ENCODE assay signal across 8 cellular contexts in the genomic region with DNA sequence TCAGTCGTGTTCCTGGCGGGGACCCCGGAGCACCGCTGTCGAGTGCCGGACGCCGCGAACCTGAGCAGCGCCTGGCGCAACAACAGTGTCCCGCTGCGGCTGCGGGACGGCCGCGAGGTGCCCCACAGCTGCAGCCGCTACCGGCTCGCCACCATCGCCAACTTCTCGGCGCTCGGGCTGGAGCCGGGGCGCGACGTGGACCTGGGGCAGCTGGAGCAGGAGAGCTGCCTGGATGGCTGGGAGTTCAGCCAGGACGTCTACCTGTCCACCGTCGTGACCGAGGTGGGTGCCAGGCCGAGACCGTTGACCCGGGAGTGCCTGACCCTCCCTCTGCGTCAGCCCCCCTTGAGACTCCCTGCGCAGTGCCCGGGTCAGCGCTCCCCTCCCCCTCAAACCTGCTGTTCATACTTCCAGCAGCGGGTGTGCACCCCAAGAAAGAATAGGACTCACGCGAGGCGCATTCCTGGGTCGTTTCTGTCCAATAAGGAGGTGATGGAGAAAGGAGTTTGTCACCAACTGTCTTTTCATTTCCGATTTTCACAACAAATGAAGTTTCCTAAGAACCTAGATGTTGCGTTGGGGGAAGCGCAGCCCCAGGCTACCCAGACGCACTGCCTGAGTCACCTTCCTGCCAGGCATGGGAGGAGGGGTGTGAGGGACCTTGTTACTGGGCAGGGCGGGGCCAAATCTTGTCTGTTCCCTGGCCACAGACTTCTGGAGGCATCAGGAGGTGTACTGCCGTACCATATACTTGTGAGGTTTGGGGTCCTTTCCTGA. TPM values are rescaled to one million over a fixed set of nuclear protein-coding genes. Genes with fewer than 3 reads are reported as not detected.
DNase-seq lines count a peak whose midpoint lies in the region; ATAC-seq and TF ChIP-seq lines count a peak whose summit lies in the region.

No MANE protein-coding gene starts in this region.

- H3K4me1 Mint-ChIP-seq in glutamatergic neuron (ENCODE audit: low read depth, unreplicated experiment): peaks cover 10% of the 10 kb centered on the region

- TF ChIP-seq CTCF in glutamatergic neuron (IDR thresholded peaks at IDR 0.05; ENCODE audit: partially characterized antibody, unreplicated experiment): no peak

- ATAC-seq in HG02981 (IDR thresholded peaks at IDR 0.05; ENCODE audit: unreplicated experiment): peak; percentile 15
- no peak for ATAC-seq in GM21515 (IDR thresholded peaks at IDR 0.05; ENCODE audit: unreplicated experiment)

- H3K36me3 Mint-ChIP-seq in glutamatergic neuron (ENCODE audit: unreplicated experiment): no peaks in the 10 kb centered on the region

- H3K9me3 Mint-ChIP-seq in glutamatergic neuron (ENCODE audit: unreplicated experiment): peaks cover 7% of the 10 kb centered on the region

- intact Hi-C loops in posterior vena cava (cut with DNase I): no loop called here

- H3K27ac Mint-ChIP-seq in glutamatergic neuron (ENCODE audit: unreplicated experiment): no peak overlapping the region

- peak overlapping the region; percentile 92 for H3K4me3 Mint-ChIP-seq in glutamatergic neuron (ENCODE audit: unreplicated experiment)

- DNase-seq in GDM1 (lab: John Stamatoyannopoulos, UW): peak; percentile 76
- peak; percentile 96 for DNase-seq in SIG-M5 (lab: John Stamatoyannopoulos, UW)
- peak; percentile 77 for DNase-seq in activated naive CD4-positive, alpha-beta T cell treated with Interleukin-2 at 50 U/mL for 16 hours
- peak; percentile 40 for DNase-seq in glutamatergic neuron
- peak; percentile 94 for DNase-seq in posterior vena cava (ENCODE audit: low spot score)
- peak; percentile 80 for DNase-seq in ureter (ENCODE audit: low spot score)

- H3K27me3 Mint-ChIP-seq in glutamatergic neuron (ENCODE audit: unreplicated experiment): peaks cover 5% of the 10 kb centered on the region

RNA-seq across cellular contexts. Expression of a gene that starts 0.7 kb away (rescaled TPM):
- total RNA-seq in glutamatergic neuron (ENCODE audit: unreplicated experiment) (0.37 TPM), posterior vena cava (1 to 10 TPM; 2.5 to 3.1 TPM), ureter (3.1 TPM)

RNA-seq across cellular contexts. Expression of a gene that starts 37.4 kb away (rescaled TPM):
- 81.6 TPM for total RNA-seq in glutamatergic neuron (ENCODE audit: unreplicated experiment)
- total RNA-seq in posterior vena cava: 10 to 100 TPM; 82.5 to 83.2 TPM
- total RNA-seq in ureter: 33.9 TPM

Comparison
In these comparisons a context has a peak if more than half of its experiments do, and no peak if none do; other contexts are left out.
1. DNase-seq: peak in every context shown above with its lines; median percentile 96 in SIG-M5; 94 in posterior vena cava; 80 in ureter; 77 in activated naive CD4-positive, alpha-beta T cell treated with Interleukin-2 at 50 U/mL for 16 hours; 76 in GDM1; 40 in glutamatergic neuron.